In genomic region chr11:133908827-133909226, GRCh38 we compare ENCODE assay signal across 26 cellular contexts. TPM values are rescaled to one million over a fixed set of nuclear protein-coding genes. Genes with fewer than 3 reads are reported as not detected.
DNase-seq lines count a peak whose midpoint lies in the region; ATAC-seq and TF ChIP-seq lines count a peak whose summit lies in the region.
"Had no signal": no experiment of that assay in that cellular context is flagged by ENCODE, and none has a peak within 500 bp of the region (broad histone marks: within the 10 kb centered on the region; RNA-seq: fewer than 3 reads in every experiment).

No MANE protein-coding gene starts in this region.

- no peak overlapping the region for H2BK12ac ChIP-seq in trophoblast cell (ENCODE audit: low read length)

- TF ChIP-seq CTCF in chondrocyte (IDR thresholded peaks at IDR 0.05) (no peak), lower lobe of right lung (IDR thresholded peaks at IDR 0.05) (no peak), progenitor cell of endocrine pancreas (IDR thresholded peaks at IDR 0.05; ENCODE audit: unreplicated experiment) (no peak)

- H3K4me2 ChIP-seq in trophoblast cell (ENCODE audit: low read length), result no peak overlapping the region
- H3K4me2 ChIP-seq: BLaER1 had no signal

- H3K36me3 Mint-ChIP-seq in chondrocyte (ENCODE audit: low read depth), result peaks cover 17% of the 10 kb centered on the region
- H3K36me3 Mint-ChIP-seq in stimulated activated effector memory CD8-positive, alpha-beta T cell treated with anti-CD3 and anti-CD28 coated beads, Interleukin-12 subunit alpha, Interleukin-12 subunit beta, amount 100 ng/mL, for 72 hours, result peaks cover 68% of the 10 kb centered on the region
- no peaks in the 10 kb centered on the region for H3K36me3 Mint-ChIP-seq in progenitor cell of endocrine pancreas (ENCODE audit: insufficient read depth)
- H3K36me3 Mint-ChIP-seq: CD14-positive monocyte had no signal

- H3K4me3 ChIP-seq in lower lobe of right lung, result no peak overlapping the region
- H3K4me3 ChIP-seq in trophoblast cell (ENCODE audit: low read depth, low read length), result peak overlapping the region; percentile 5
- no peak overlapping the region for H3K4me3 ChIP-seq in aorta (ENCODE audit: low read length in 2 of 2)
- H3K4me3 ChIP-seq: BLaER1, GM12878 had no signal

- H3K27me3 ChIP-seq in lower lobe of right lung (ENCODE audit: low read depth) (no peaks in the 10 kb centered on the region), trophoblast cell (ENCODE audit: insufficient read depth, low read length) (no peaks in the 10 kb centered on the region), aorta (ENCODE audit: control insufficient read depth in 1 of 2, insufficient read depth in 2 of 2, low read length in 1 of 2) (no peaks in the 10 kb centered on the region)
- H3K27me3 ChIP-seq: BE2C, BLaER1 had no signal

- no peak overlapping the region for H4K12ac ChIP-seq in trophoblast cell (ENCODE audit: low read depth, low read length)

- H3K27ac Mint-ChIP-seq in chondrocyte (ENCODE audit: unreplicated experiment) (no peak overlapping the region), progenitor cell of endocrine pancreas (no peak overlapping the region)
- H3K27ac Mint-ChIP-seq in stimulated activated effector memory CD8-positive, alpha-beta T cell treated with anti-CD3 and anti-CD28 coated beads, Interleukin-12 subunit alpha, Interleukin-12 subunit beta, amount 100 ng/mL, for 72 hours, result no peak overlapping the region
- H3K27ac Mint-ChIP-seq: CD14-positive monocyte; CD4-positive, alpha-beta memory T cell; CD4-positive, CD25-positive, alpha-beta regulatory T cell; CD8-positive, alpha-beta memory T cell had no signal

- H3K18ac ChIP-seq in trophoblast cell (ENCODE audit: low read length), result no peak overlapping the region

- no peaks in the 10 kb centered on the region for H3K36me3 ChIP-seq in lower lobe of right lung
- no peaks in the 10 kb centered on the region for H3K36me3 ChIP-seq in trophoblast cell (ENCODE audit: control insufficient read depth in 1 of 2, insufficient read depth in 2 of 2, low read length in 2 of 2)
- H3K36me3 ChIP-seq in aorta (ENCODE audit: control insufficient read depth in 1 of 2, insufficient read depth in 2 of 2, low read length in 1 of 2), result peaks cover 3 to 12% of the 10 kb centered on the region in 2 donors
- H3K36me3 ChIP-seq: BLaER1 had no signal

- H3K14ac ChIP-seq in trophoblast cell (ENCODE audit: low read length), result no peak overlapping the region

- H3K4me1 ChIP-seq in lower lobe of right lung (no peaks in the 10 kb centered on the region), trophoblast cell (ENCODE audit: control insufficient read depth in 1 of 2, insufficient read depth in 2 of 2, low read length in 2 of 2) (no peaks in the 10 kb centered on the region), aorta (ENCODE audit: control insufficient read depth in 1 of 2, insufficient read depth in 2 of 2, low read length in 2 of 2) (no peaks in the 10 kb centered on the region)
- H3K4me1 ChIP-seq: BE2C had no signal

- no peak overlapping the region for H2BK5ac ChIP-seq in trophoblast cell (ENCODE audit: low read depth, low read length, poor library complexity)

- H3K79me1 ChIP-seq in trophoblast cell (ENCODE audit: low read length), result no peaks in the 10 kb centered on the region

- no peak overlapping the region for H4K8ac ChIP-seq in trophoblast cell (ENCODE audit: low read depth, low read length)

- DNase-seq in chondrocyte (ENCODE audit: low spot score) (peak; percentile 81), lower lobe of right lung (peak; percentile 30), trophoblast cell (no peak), aorta (peak; percentile 34 to 68), progenitor cell of endocrine pancreas (ENCODE audit: low spot score, unreplicated experiment) (no peak)
- no peak for DNase-seq in stimulated activated effector memory CD8-positive, alpha-beta T cell treated with anti-CD3 and anti-CD28 coated beads, Interleukin-12 subunit alpha, Interleukin-12 subunit beta, amount 100 ng/mL, for 72 hours (ENCODE audit: low spot score in 2 of 2)
- DNase-seq in effector CD8-positive, alpha-beta T cell (lab: John Stamatoyannopoulos, UW), result no peak
- DNase-seq: 8988T; ACHN; BE2C; C1 segment of cervical spinal cord; CD4-positive, alpha-beta memory T cell; CD4-positive, CD25-positive, alpha-beta regulatory T cell; CD8-positive, alpha-beta memory T cell; COR-L47; DMS 273 treated with DMSO at 0.1 percent for 48 hours; DMS153; DMS53; DMS79; DND-41; EL; GDM1 had no signal

- no peak overlapping the region for H4K91ac ChIP-seq in trophoblast cell (ENCODE audit: low read depth, low read length)

- H3K9me3 ChIP-seq in lower lobe of right lung, result no peaks in the 10 kb centered on the region
- H3K9me3 ChIP-seq in trophoblast cell (ENCODE audit: insufficient read depth, low read depth, low read length), result no peaks in the 10 kb centered on the region
- H3K9me3 ChIP-seq in aorta (ENCODE audit: control insufficient read depth, low read length), result no peaks in the 10 kb centered on the region
- H3K9me3 ChIP-seq: BE2C, BLaER1 had no signal

- no peak overlapping the region for H2AFZ ChIP-seq in trophoblast cell (ENCODE audit: insufficient read depth, low read length, poor library complexity)

- no peak overlapping the region for H3K9ac ChIP-seq in trophoblast cell (ENCODE audit: low read length)
- H3K9ac ChIP-seq: BLaER1 had no signal

- intact Hi-C loops in lower lobe of right lung (cut with DNase I), result no loop called here
- intact Hi-C loops in aorta (cut with DNase I), result no loop called here

- H3K27ac ChIP-seq in lower lobe of right lung, result no peak overlapping the region
- H3K27ac ChIP-seq in trophoblast cell (ENCODE audit: low read depth, low read length), result no peak overlapping the region
- no peak overlapping the region for H3K27ac ChIP-seq in aorta (ENCODE audit: low read depth in 1 of 2, low read length in 2 of 2)
- H3K27ac ChIP-seq: BLaER1 had no signal

- H2BK120ac ChIP-seq in trophoblast cell (ENCODE audit: insufficient read depth, low read length, poor library complexity), result no peak overlapping the region

- no CpG with 5 or more reads among the region's 16 CpGs for WGBS in trophoblast cell (ENCODE audit: extremely low coverage, insufficient coverage, insufficient read length)
- WGBS in aorta, 2 donors, result 89 to 96% methylated on average over 14 to 16 of the region's 16 CpGs

- H3K4me1 Mint-ChIP-seq in chondrocyte (ENCODE audit: low read depth), result no peaks in the 10 kb centered on the region
- no peaks in the 10 kb centered on the region for H3K4me1 Mint-ChIP-seq in stimulated activated effector memory CD8-positive, alpha-beta T cell treated with anti-CD3 and anti-CD28 coated beads, Interleukin-12 subunit alpha, Interleukin-12 subunit beta, amount 100 ng/mL, for 72 hours
- H3K4me1 Mint-ChIP-seq in progenitor cell of endocrine pancreas (ENCODE audit: low read depth), result no peaks in the 10 kb centered on the region
- H3K4me1 Mint-ChIP-seq: CD14-positive monocyte; CD4-positive, alpha-beta memory T cell; CD8-positive, alpha-beta memory T cell had no signal

- H3K4ac ChIP-seq in trophoblast cell (ENCODE audit: low read depth, low read length), result no peak overlapping the region

- H3K4me3 Mint-ChIP-seq in chondrocyte (ENCODE audit: unreplicated experiment), result no peak overlapping the region
- no peak overlapping the region for H3K4me3 Mint-ChIP-seq in stimulated activated effector memory CD8-positive, alpha-beta T cell treated with anti-CD3 and anti-CD28 coated beads, Interleukin-12 subunit alpha, Interleukin-12 subunit beta, amount 100 ng/mL, for 72 hours
- H3K4me3 Mint-ChIP-seq in progenitor cell of endocrine pancreas (ENCODE audit: low read depth), result no peak overlapping the region
- H3K4me3 Mint-ChIP-seq: CD14-positive monocyte; CD4-positive, alpha-beta memory T cell; CD4-positive, CD25-positive, alpha-beta regulatory T cell; CD8-positive, alpha-beta memory T cell had no signal

- ATAC-seq in lower lobe of right lung, result no peak
- no peak for ATAC-seq in aorta (ENCODE audit: low FRiP score)
- no peak for ATAC-seq in stimulated activated effector memory CD8-positive, alpha-beta T cell treated with anti-CD3 and anti-CD28 coated beads, Interleukin-12 subunit alpha, Interleukin-12 subunit beta, amount 100 ng/mL, for 72 hours
- ATAC-seq: GM12878 had no signal

- H3K27me3 Mint-ChIP-seq in chondrocyte (ENCODE audit: low read depth) (no peaks in the 10 kb centered on the region), progenitor cell of endocrine pancreas (peaks cover 5% of the 10 kb centered on the region)
- H3K27me3 Mint-ChIP-seq: CD4-positive, alpha-beta memory T cell; CD4-positive, CD25-positive, alpha-beta regulatory T cell; CD8-positive, alpha-beta memory T cell had no signal

- no peak overlapping the region for H3K23ac ChIP-seq in trophoblast cell (ENCODE audit: low read length)

- no peak overlapping the region for H2AK5ac ChIP-seq in trophoblast cell (ENCODE audit: low read length)

- no peaks in the 10 kb centered on the region for H3K79me2 ChIP-seq in trophoblast cell (ENCODE audit: control insufficient read depth, insufficient read depth, low read length, poor library complexity)

- H3K9me3 Mint-ChIP-seq in chondrocyte (ENCODE audit: low read depth), result no peaks in the 10 kb centered on the region
- H3K9me3 Mint-ChIP-seq in stimulated activated effector memory CD8-positive, alpha-beta T cell treated with anti-CD3 and anti-CD28 coated beads, Interleukin-12 subunit alpha, Interleukin-12 subunit beta, amount 100 ng/mL, for 72 hours, result no peaks in the 10 kb centered on the region
- H3K9me3 Mint-ChIP-seq in progenitor cell of endocrine pancreas (ENCODE audit: low read depth), result no peaks in the 10 kb centered on the region
- H3K9me3 Mint-ChIP-seq: CD4-positive, alpha-beta memory T cell; CD4-positive, CD25-positive, alpha-beta regulatory T cell; CD8-positive, alpha-beta memory T cell had no signal

RNA-seq across cellular contexts. Expression of gene IGSF9B, which starts 47.9 kb away (rescaled TPM):
- total RNA-seq in chondrocyte (8.4 to 18.3 TPM (median 9.3 TPM) in 3 replicates), lower lobe of right lung (5.5 TPM), aorta (10 to 100 TPM; 59.7 to 93.9 TPM), progenitor cell of endocrine pancreas (7.8 and 9.4 TPM in 2 replicates)
- polyA plus RNA-seq in trophoblast cell (2013), result 0.40 and 0.77 TPM in 2 replicates
- 10 to 100 TPM in 1 of 2 donors, 1 to 10 TPM in 1; 6.5 to 29.7 TPM for polyA plus RNA-seq in aorta
- polyA plus RNA-seq: AG04450, CD14-positive monocyte had no signal

Comparison
In these comparisons a context has a peak if more than half of its experiments do, and no peak if none do; other contexts are left out.
1. DNase-seq: peak in chondrocyte (single experiment), lower lobe of right lung (single experiment) and aorta (2 of 2); none in trophoblast cell (0 of 2), stimulated activated effector memory CD8-positive, alpha-beta T cell treated with anti-CD3 and anti-CD28 coated beads, Interleukin-12 subunit alpha, Interleukin-12 subunit beta, amount 100 ng/mL, for 72 hours (0 of 2), effector CD8-positive, alpha-beta T cell (single experiment) and progenitor cell of endocrine pancreas (single experiment).